ENCODE assay signal across 1 cellular context in the genomic region with DNA sequence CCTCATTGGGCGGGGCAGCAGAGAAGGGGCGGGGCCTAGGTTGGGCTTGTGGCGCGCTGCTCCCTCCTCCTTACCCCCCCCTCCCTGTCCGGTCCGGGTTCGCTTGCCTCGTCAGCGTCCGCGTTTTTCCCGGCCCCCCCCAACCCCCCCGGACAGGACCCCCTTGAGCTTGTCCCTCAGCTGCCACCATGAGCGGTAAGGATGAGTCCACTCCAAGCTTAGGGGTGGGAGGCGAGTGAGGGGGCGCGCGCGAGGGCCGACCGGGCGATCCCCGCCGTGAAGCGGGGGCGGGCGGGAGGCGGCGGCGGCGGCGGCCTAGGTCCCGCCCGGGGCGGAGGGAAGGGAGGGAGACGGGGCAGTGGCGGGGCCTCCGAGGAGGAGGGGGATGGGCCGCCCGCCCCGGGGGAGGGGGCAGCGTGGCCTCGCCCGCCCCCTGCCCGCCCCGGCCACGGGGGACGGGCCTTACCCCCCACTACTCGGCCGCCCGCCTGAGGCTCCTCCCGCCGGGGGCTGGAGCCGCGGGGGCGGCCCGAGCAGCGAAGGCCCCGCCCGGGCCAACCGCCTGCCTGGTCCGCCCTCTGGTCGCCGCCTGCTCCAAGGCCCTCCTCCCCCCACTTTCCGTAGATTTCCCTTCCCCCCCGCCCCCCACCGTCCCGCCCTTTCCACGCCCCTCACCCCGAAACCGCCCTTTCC.
A peak's percentile ranks its signal among the peaks of the same experiment; 100 is the strongest.
TF ChIP-seq lines count a peak whose summit lies in the region.

SP1 (plus strand) TSS at position 73 of the 693 bp plus-strand sequence; CDS start at position 189, 116 bp downstream.

TF ChIP-seq in HEK293, 187 proteins besides CTCF, POLR2A, EP300 and RAD21 (continued from another document):
- TF ChIP-seq, protein P1, sequence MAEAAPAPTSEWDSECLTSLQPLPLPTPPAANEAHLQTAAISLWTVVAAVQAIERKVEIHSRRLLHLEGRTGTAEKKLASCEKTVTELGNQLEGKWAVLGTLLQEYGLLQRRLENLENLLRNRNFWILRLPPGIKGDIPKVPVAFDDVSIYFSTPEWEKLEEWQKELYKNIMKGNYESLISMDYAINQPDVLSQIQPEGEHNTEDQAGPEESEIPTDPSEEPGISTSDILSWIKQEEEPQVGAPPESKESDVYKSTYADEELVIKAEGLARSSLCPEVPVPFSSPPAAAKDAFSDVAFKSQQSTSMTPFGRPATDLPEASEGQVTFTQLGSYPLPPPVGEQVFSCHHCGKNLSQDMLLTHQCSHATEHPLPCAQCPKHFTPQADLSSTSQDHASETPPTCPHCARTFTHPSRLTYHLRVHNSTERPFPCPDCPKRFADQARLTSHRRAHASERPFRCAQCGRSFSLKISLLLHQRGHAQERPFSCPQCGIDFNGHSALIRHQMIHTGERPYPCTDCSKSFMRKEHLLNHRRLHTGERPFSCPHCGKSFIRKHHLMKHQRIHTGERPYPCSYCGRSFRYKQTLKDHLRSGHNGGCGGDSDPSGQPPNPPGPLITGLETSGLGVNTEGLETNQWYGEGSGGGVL (tag by site-specific recombination; IDR thresholded peaks at IDR 0.05): peak; percentile 88
- TF ChIP-seq ZNF521 (tag by site-specific recombination; IDR thresholded peaks at IDR 0.05) (no peak), ZNF223 (tag by site-specific recombination; IDR thresholded peaks at IDR 0.05) (no peak), ZNF202 (tag by site-specific recombination; IDR thresholded peaks at IDR 0.05; ENCODE audit: borderline replicate concordance) (no peak)
